8 cellular contexts compared by ENCODE assay signal in genomic region chr6:29631860-29632731, GRCh38.
DNase-seq lines count a peak whose midpoint lies in the region; ATAC-seq and TF ChIP-seq lines count a peak whose summit lies in the region.

No MANE protein-coding gene starts in this region.

- TF ChIP-seq CTCF in AG09309 (IDR thresholded peaks at IDR 0.05; ENCODE audit: control insufficient read depth, insufficient read depth, low read depth, low read length, missing control alignments) (no peak), choroid plexus epithelial cell (conservative IDR thresholded peaks at IDR 0.05; ENCODE audit: low read depth, low read length) (no peak)

- DNase-seq in AG09309 (ENCODE audit: low read depth): no peak
- peak; percentile 45 for DNase-seq in NCI-H1105 treated with DMSO at 0.1 percent for 48 hours (lab: John Stamatoyannopoulos, UW)
- peak; percentile 43 for DNase-seq in activated CD4-positive, alpha-beta T cell treated with anti-CD3 and anti-CD28 coated beads for 1 hour
- peak; percentile 51 for DNase-seq in choroid plexus epithelial cell (ENCODE audit: low read depth)
- peak; percentile 88 for DNase-seq in left kidney (ENCODE audit: low read depth, low spot score)
- DNase-seq in stimulated activated CD4-positive, alpha-beta T cell treated with anti-CD3 and anti-CD28 coated beads, Interleukin-4, amount 100 ng/mL, for 24 hours: peak; percentile 43

- peak; percentile 28 for ATAC-seq in GM21360 (IDR thresholded peaks at IDR 0.05; ENCODE audit: unreplicated experiment)
- no peak for ATAC-seq in HG03571 (IDR thresholded peaks at IDR 0.05; ENCODE audit: unreplicated experiment)

- H3K4me3 ChIP-seq in AG09309 (ENCODE audit: control insufficient read depth, low read depth, low read length) (peak overlapping the region; percentile 85), choroid plexus epithelial cell (ENCODE audit: low read depth, low read length) (peak overlapping the region; percentile 74)
